ENCODE assay signal across 1 cellular context in the genomic region with DNA sequence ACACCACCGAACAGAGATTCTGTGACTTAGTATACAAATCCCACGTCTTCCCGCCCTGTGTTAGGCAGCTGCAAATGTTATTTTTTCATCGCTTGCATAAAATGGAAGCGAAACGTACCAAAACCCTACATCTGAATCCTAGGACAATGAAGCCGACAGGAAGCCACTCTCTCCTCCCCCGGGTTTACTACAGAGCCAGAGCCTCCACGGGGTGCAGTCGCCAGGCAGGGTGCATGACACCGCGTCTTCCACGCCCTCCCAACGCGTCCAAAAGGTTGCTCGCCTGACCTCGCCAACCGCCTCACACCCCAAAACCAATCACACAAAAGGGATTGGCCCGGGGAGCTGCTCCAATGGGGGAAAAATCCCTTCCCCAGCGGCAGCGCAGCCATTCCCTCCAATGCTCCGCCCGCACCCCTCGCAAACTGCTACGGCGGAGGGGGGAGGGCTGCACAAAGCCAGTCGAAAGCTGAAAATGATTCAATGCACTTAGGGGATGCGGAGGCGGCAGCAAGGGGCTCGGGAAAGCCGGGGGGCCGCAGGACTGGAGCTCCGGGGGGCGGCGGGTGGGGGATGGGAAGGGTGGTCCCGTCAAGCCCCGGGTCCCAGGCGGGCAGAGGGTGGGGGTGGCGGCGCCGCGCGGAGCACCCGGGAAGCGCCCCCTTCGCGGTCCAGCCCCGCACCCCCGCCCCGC.
A peak's percentile ranks its signal among the peaks of the same experiment; 100 is the strongest.
TF ChIP-seq lines count a peak whose summit lies in the region.

No MANE protein-coding gene starts in this region.

TF ChIP-seq in K562, 482 proteins besides CTCF, POLR2A, EP300 and RAD21 (continued from another document and continues in another):
- no peak for TF ChIP-seq NR0B1 (IDR thresholded peaks at IDR 0.05; ENCODE audit: partially characterized antibody)
- TF ChIP-seq THRB (CRISPR knock-in tag; conservative IDR thresholded peaks at IDR 0.05) = no peak
- no peak for TF ChIP-seq RFX1 (IDR thresholded peaks at IDR 0.05)
- TF ChIP-seq ZNF639 (CRISPR knock-in tag; conservative IDR thresholded peaks at IDR 0.05 in 1 of 2, IDR thresholded peaks at IDR 0.05 in 1 of 2) = no peak
- no peak for TF ChIP-seq CBX3 (IDR thresholded peaks at IDR 0.05; ENCODE audit: borderline replicate concordance in 1 of 2, low read length in 2 of 2)
- peak; percentile 98; the same call in 1 of the 2 replicates for TF ChIP-seq LCOR (CRISPR knock-in tag; IDR thresholded peaks at IDR 0.05)
- TF ChIP-seq RBM39 (optimal IDR thresholded peaks at IDR 0.05; ENCODE audit: low read depth, low read length) = no peak
- no peak for TF ChIP-seq PREB (CRISPR knock-in tag; IDR thresholded peaks at IDR 0.05)
- TF ChIP-seq ZFPM2 (CRISPR knock-in tag; IDR thresholded peaks at IDR 0.05) = no peak
- peak; percentile 32; the same call in 1 of the 2 replicates for TF ChIP-seq MBD2 (IDR thresholded peaks at IDR 0.05; ENCODE audit: borderline replicate concordance, low read depth)
- TF ChIP-seq SAP30 (IDR thresholded peaks at IDR 0.05; ENCODE audit: borderline replicate concordance, insufficient read depth, low read depth, low read length, poor library complexity, severe bottlenecking) = peak; percentile 48
- TF ChIP-seq THRA (IDR thresholded peaks at IDR 0.05) = no peak
- no peak for TF ChIP-seq THAP12 (CRISPR knock-in tag; IDR thresholded peaks at IDR 0.05)
- TF ChIP-seq MIER1 (IDR thresholded peaks at IDR 0.05; ENCODE audit: low read depth) = no peak
- no peak for TF ChIP-seq ZNF644 (tag; IDR thresholded peaks at IDR 0.05; ENCODE audit: low read depth)
- TF ChIP-seq, protein P1, sequence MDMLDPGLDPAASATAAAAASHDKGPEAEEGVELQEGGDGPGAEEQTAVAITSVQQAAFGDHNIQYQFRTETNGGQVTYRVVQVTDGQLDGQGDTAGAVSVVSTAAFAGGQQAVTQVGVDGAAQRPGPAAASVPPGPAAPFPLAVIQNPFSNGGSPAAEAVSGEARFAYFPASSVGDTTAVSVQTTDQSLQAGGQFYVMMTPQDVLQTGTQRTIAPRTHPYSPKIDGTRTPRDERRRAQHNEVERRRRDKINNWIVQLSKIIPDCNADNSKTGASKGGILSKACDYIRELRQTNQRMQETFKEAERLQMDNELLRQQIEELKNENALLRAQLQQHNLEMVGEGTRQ (CRISPR knock-in tag; IDR thresholded peaks at IDR 0.05) = no peak
- TF ChIP-seq KAT7 (CRISPR knock-in tag; IDR thresholded peaks at IDR 0.05; ENCODE audit: borderline replicate concordance) = no peak; the same call in 1 of the 2 replicates
- TF ChIP-seq CBFA2T2 (conservative IDR thresholded peaks at IDR 0.05) = no peak
- no peak for TF ChIP-seq ZBTB26 (CRISPR knock-in tag; IDR thresholded peaks at IDR 0.05)
- TF ChIP-seq MCM3 (IDR thresholded peaks at IDR 0.05) = no peak
- TF ChIP-seq BCOR (IDR thresholded peaks at IDR 0.05) = peak; percentile 65
- TF ChIP-seq TFAM (CRISPR knock-in tag; conservative IDR thresholded peaks at IDR 0.05) = no peak
- no peak for TF ChIP-seq NFE2L1 (tag; IDR thresholded peaks at IDR 0.05; ENCODE audit: borderline replicate concordance, low read depth)
- 0 out of 2 replicates have a peak, but pooled peaks have one; percentile 20 for TF ChIP-seq EHMT2 (IDR thresholded peaks at IDR 0.05)
- no peak for TF ChIP-seq DDX20 (tag; IDR thresholded peaks at IDR 0.05; ENCODE audit: low read depth)
- no peak for TF ChIP-seq HNRNPH1 (optimal IDR thresholded peaks at IDR 0.05; ENCODE audit: low read depth, low read length)
- TF ChIP-seq NR1H2 (CRISPR knock-in tag; IDR thresholded peaks at IDR 0.05) = no peak
- TF ChIP-seq POLR2AphosphoS2 (IDR thresholded peaks at IDR 0.05; ENCODE audit: low read length) = no peak
- TF ChIP-seq PCBP2 (IDR thresholded peaks at IDR 0.05; ENCODE audit: low read depth, low read length, poor library complexity, severe bottlenecking) = no peak
- TF ChIP-seq NCOR1 (IDR thresholded peaks at IDR 0.05) = peak; percentile 27; the same call in 1 of the 2 replicates
- TF ChIP-seq DIDO1 (tag; IDR thresholded peaks at IDR 0.05; ENCODE audit: low read depth) = no peak
- TF ChIP-seq MEIS2 (IDR thresholded peaks at IDR 0.05; ENCODE audit: partially characterized antibody) = no peak
- TF ChIP-seq BRD9 (IDR thresholded peaks at IDR 0.05; ENCODE audit: low read depth, partially characterized antibody) = peak; percentile 72
- no peak for TF ChIP-seq U2AF2 (optimal IDR thresholded peaks at IDR 0.05; ENCODE audit: low read depth, low read length)
- TF ChIP-seq DEAF1 (CRISPR knock-in tag; IDR thresholded peaks at IDR 0.05) = 0 out of 2 replicates have a peak, but pooled peaks have one; percentile 16
- peak; percentile 75 for TF ChIP-seq TAF1 (IDR thresholded peaks at IDR 0.05; ENCODE audit: control insufficient read depth, extremely low read depth, insufficient read depth, low read length, severe bottlenecking)
- TF ChIP-seq MTA3 (IDR thresholded peaks at IDR 0.05; ENCODE audit: borderline replicate concordance) = peak; percentile 50
- peak; percentile 39; the same call in 1 of the 2 replicates for TF ChIP-seq TFAP4 (CRISPR knock-in tag; IDR thresholded peaks at IDR 0.05; ENCODE audit: borderline replicate concordance)
- peak; percentile 81 for TF ChIP-seq NFE2 (IDR thresholded peaks at IDR 0.05; ENCODE audit: low read depth)
